Comparison of ENCODE assay signal across 25 cellular contexts in the genomic region with DNA sequence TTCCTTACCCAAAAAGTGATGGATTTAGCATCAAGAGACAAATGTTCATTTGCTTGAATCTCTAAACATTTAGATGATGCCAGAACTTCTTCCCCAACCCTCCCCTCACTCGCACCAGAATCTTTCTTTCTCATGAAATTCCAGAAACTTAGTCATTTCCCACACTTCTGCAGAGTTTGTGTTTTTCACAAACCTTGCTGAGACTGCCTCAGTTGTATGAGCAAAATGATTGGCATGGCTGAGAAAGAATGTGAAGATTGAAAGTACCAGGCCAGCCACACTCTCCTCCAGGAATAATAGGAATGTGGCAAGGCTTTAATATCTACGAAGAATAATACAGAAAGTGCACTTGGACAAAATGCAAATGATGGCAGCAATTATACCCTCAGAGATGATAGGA.
DNase-seq lines count a peak whose midpoint lies in the region; ATAC-seq and TF ChIP-seq lines count a peak whose summit lies in the region.
"Had no signal": no experiment of that assay in that cellular context is flagged by ENCODE, and none has a peak within 500 bp of the region (broad histone marks: within the 10 kb centered on the region; RNA-seq: fewer than 3 reads in every experiment).

No MANE protein-coding gene starts in this region.

- no peaks in the 10 kb centered on the region for H3K9me3 ChIP-seq in adipocyte (ENCODE audit: control insufficient read depth, low read length)
- H3K9me3 ChIP-seq: pancreas, sigmoid colon, SJCRH30, testis had no signal

- no peaks in the 10 kb centered on the region for H3K4me1 ChIP-seq in adipocyte (ENCODE audit: control insufficient read depth, insufficient read depth, low read length)
- H3K4me1 ChIP-seq: pancreas, SJCRH30, testis had no signal

- no peak overlapping the region for H3K27ac Mint-ChIP-seq in activated CD8-positive, alpha-beta memory T cell treated with anti-CD3 and anti-CD28 coated beads, Interleukin-2, amount 10 ng/mL, durations not matched to agents 7 days and 5 days
- H3K27ac Mint-ChIP-seq: activated naive CD8-positive, alpha-beta T cell treated with anti-CD3 and anti-CD28 coated beads, Interleukin-2, amount 10 ng/mL, durations not matched to agents 7 days and 5 days; activated T-helper 17 cell treated with anti-CD3 and anti-CD28 coated beads, Interleukin-2, amount 50 U/mL, for 72 hours; B cell; memory B cell; naive B cell; stimulated activated memory B cell treated with anti-CD40 and anti-IgM and Interleukin-4, amounts not matched to agents 10 μg/mL and 1 μg/mL and 100 μg/mL, for 72 hours had no signal

- no peak for ATAC-seq in activated CD8-positive, alpha-beta memory T cell treated with anti-CD3 and anti-CD28 coated beads, Interleukin-2, amount 10 ng/mL, durations not matched to agents 7 days and 5 days
- ATAC-seq: activated T-helper 17 cell treated with anti-CD3 and anti-CD28 coated beads, Interleukin-2, amount 50 U/mL, for 72 hours; Panc1; stimulated activated memory B cell treated with anti-CD40 and anti-IgM and Interleukin-4, amounts not matched to agents 10 μg/mL and 1 μg/mL and 100 μg/mL, for 72 hours had no signal

- in situ Hi-C loops in GM13976 (cut with MboI; ENCODE audit: low sequenced_read_pairs, unreplicated experiment), result no loop called here

- no peak overlapping the region for H3K4me3 Mint-ChIP-seq in activated CD8-positive, alpha-beta memory T cell treated with anti-CD3 and anti-CD28 coated beads, Interleukin-2, amount 10 ng/mL, durations not matched to agents 7 days and 5 days
- H3K4me3 Mint-ChIP-seq: activated naive CD8-positive, alpha-beta T cell treated with anti-CD3 and anti-CD28 coated beads, Interleukin-2, amount 10 ng/mL, durations not matched to agents 7 days and 5 days; activated T-helper 17 cell treated with anti-CD3 and anti-CD28 coated beads, Interleukin-2, amount 50 U/mL, for 72 hours; B cell; memory B cell; naive B cell; stimulated activated memory B cell treated with anti-CD40 and anti-IgM and Interleukin-4, amounts not matched to agents 10 μg/mL and 1 μg/mL and 100 μg/mL, for 72 hours had no signal

- TF ChIP-seq CTCF in fibroblast of the aortic adventitia (IDR thresholded peaks at IDR 0.05; ENCODE audit: insufficient read depth, low read length), result no peak
- no peak for TF ChIP-seq CTCF in retinal pigment epithelial cell (conservative IDR thresholded peaks at IDR 0.05; ENCODE audit: low read depth, low read length)
- TF ChIP-seq CTCF in GM13976 (IDR thresholded peaks at IDR 0.05; ENCODE audit: borderline replicate concordance, control extremely low read depth, extremely low read depth, insufficient read depth, missing control alignments), result no peak

- no peak overlapping the region for H3K9ac ChIP-seq in adipocyte (ENCODE audit: low read length)

- no peaks in the 10 kb centered on the region for H3K27me3 ChIP-seq in adipocyte (replicated peaks; ENCODE audit: control insufficient read depth, insufficient read depth, low read length)
- H3K27me3 ChIP-seq: cardiac muscle cell, pancreas, sigmoid colon, SJCRH30, testis had no signal

- H3K9me3 Mint-ChIP-seq in activated CD8-positive, alpha-beta memory T cell treated with anti-CD3 and anti-CD28 coated beads, Interleukin-2, amount 10 ng/mL, durations not matched to agents 7 days and 5 days (ENCODE audit: low read depth), result no peaks in the 10 kb centered on the region

- no peaks in the 10 kb centered on the region for H3K36me3 Mint-ChIP-seq in activated CD8-positive, alpha-beta memory T cell treated with anti-CD3 and anti-CD28 coated beads, Interleukin-2, amount 10 ng/mL, durations not matched to agents 7 days and 5 days
- H3K36me3 Mint-ChIP-seq: activated naive CD8-positive, alpha-beta T cell treated with anti-CD3 and anti-CD28 coated beads, Interleukin-2, amount 10 ng/mL, durations not matched to agents 7 days and 5 days; memory B cell; naive B cell; stimulated activated memory B cell treated with anti-CD40 and anti-IgM and Interleukin-4, amounts not matched to agents 10 μg/mL and 1 μg/mL and 100 μg/mL, for 72 hours had no signal

- DNase-seq in GM03348 (ENCODE audit: low spot score) (peak; percentile 24), adipocyte (ENCODE audit: low read depth) (peak; percentile 56), fibroblast of the aortic adventitia (ENCODE audit: low read depth) (peak; percentile 57), retinal pigment epithelial cell (ENCODE audit: low read depth) (peak; percentile 78), foreskin melanocyte (no peak), GM13976 (ENCODE audit: low spot score) (no peak)
- DNase-seq in activated CD8-positive, alpha-beta memory T cell treated with anti-CD3 and anti-CD28 coated beads, Interleukin-2, amount 10 ng/mL, durations not matched to agents 7 days and 5 days, result no peak
- DNase-seq: activated CD4-positive, alpha-beta T cell treated with anti-CD3 and anti-CD28 coated beads for 4 hours; activated naive CD8-positive, alpha-beta T cell treated with anti-CD3 and anti-CD28 coated beads, Interleukin-2, amount 10 ng/mL, durations not matched to agents 7 days and 5 days; DMS79 treated with DMSO at 0.1 percent for 48 hours; KBM-7; MV-4-11; naive B cell; NCI-H187; pancreas; sigmoid colon; SJCRH30; T-helper 1 cell; testis had no signal

- no peaks in the 10 kb centered on the region for H3K27me3 Mint-ChIP-seq in activated CD8-positive, alpha-beta memory T cell treated with anti-CD3 and anti-CD28 coated beads, Interleukin-2, amount 10 ng/mL, durations not matched to agents 7 days and 5 days
- H3K27me3 Mint-ChIP-seq: activated naive CD8-positive, alpha-beta T cell treated with anti-CD3 and anti-CD28 coated beads, Interleukin-2, amount 10 ng/mL, durations not matched to agents 7 days and 5 days; activated T-helper 17 cell treated with anti-CD3 and anti-CD28 coated beads, Interleukin-2, amount 50 U/mL, for 72 hours; B cell; memory B cell; naive B cell; stimulated activated memory B cell treated with anti-CD40 and anti-IgM and Interleukin-4, amounts not matched to agents 10 μg/mL and 1 μg/mL and 100 μg/mL, for 72 hours had no signal

- no peaks in the 10 kb centered on the region for H3K4me1 Mint-ChIP-seq in activated CD8-positive, alpha-beta memory T cell treated with anti-CD3 and anti-CD28 coated beads, Interleukin-2, amount 10 ng/mL, durations not matched to agents 7 days and 5 days
- H3K4me1 Mint-ChIP-seq: activated naive CD8-positive, alpha-beta T cell treated with anti-CD3 and anti-CD28 coated beads, Interleukin-2, amount 10 ng/mL, durations not matched to agents 7 days and 5 days; activated T-helper 17 cell treated with anti-CD3 and anti-CD28 coated beads, Interleukin-2, amount 50 U/mL, for 72 hours; B cell; memory B cell; naive B cell; stimulated activated memory B cell treated with anti-CD40 and anti-IgM and Interleukin-4, amounts not matched to agents 10 μg/mL and 1 μg/mL and 100 μg/mL, for 72 hours had no signal

- no peaks in the 10 kb centered on the region for H3K36me3 ChIP-seq in adipocyte (ENCODE audit: control insufficient read depth, insufficient read depth, low read length, severe bottlenecking)
- H3K36me3 ChIP-seq: cardiac muscle cell, pancreas, sigmoid colon, SJCRH30 had no signal

- CTCF ChIA-PET in activated CD8-positive, alpha-beta memory T cell treated with anti-CD3 and anti-CD28 coated beads, Interleukin-2, amount 10 ng/mL, durations not matched to agents 7 days and 5 days (lab: Charles Lee), result no interaction called here

- H3K4me3 ChIP-seq in adipocyte (ENCODE audit: low read length), result no peak overlapping the region
- H3K4me3 ChIP-seq in fibroblast of the aortic adventitia (ENCODE audit: low read depth, low read length), result no peak overlapping the region
- no peak overlapping the region for H3K4me3 ChIP-seq in retinal pigment epithelial cell (ENCODE audit: low read length)
- H3K4me3 ChIP-seq: cardiac muscle cell, pancreas, sigmoid colon, SJCRH30, testis had no signal

Comparison
In these comparisons a context has a peak if more than half of its experiments do, and no peak if none do; other contexts are left out.
1. DNase-seq: peak in GM03348 (single experiment), adipocyte (single experiment), fibroblast of the aortic adventitia (single experiment) and retinal pigment epithelial cell (single experiment); none in foreskin melanocyte (single experiment), activated CD8-positive, alpha-beta memory T cell treated with anti-CD3 and anti-CD28 coated beads, Interleukin-2, amount 10 ng/mL, durations not matched to agents 7 days and 5 days (single experiment) and GM13976 (single experiment).